In genomic region chr19:49488046-49488862, GRCh38 we compare ENCODE assay signal across 2 cellular contexts.
TF ChIP-seq lines count a peak whose summit lies in the region.

No MANE protein-coding gene starts in this region.

TF ChIP-seq in A549, 52 proteins besides CTCF, POLR2A, EP300 and RAD21:
- TF ChIP-seq JUN (IDR thresholded peaks at IDR 0.05) (peak in 1 of 2 experiments; percentile 32; a peak in 3 of 5 replicates), MYC (IDR thresholded peaks at IDR 0.05; ENCODE audit: borderline replicate concordance, low read length) (0 out of 2 replicates have a peak, but pooled peaks have one; percentile 5), CEBPB (IDR thresholded peaks at IDR 0.05) (no peak), HOXA7 (CRISPR knock-in tag; IDR thresholded peaks at IDR 0.05) (0 out of 2 replicates have a peak, but pooled peaks have one; percentile 2), ZFP36 (IDR thresholded peaks at IDR 0.05; ENCODE audit: borderline replicate concordance, partially characterized antibody) (no peak), TP53 (CRISPR knock-in tag; IDR thresholded peaks at IDR 0.05) (peak; percentile 37; the same call in 1 of the 2 replicates), KDM5A (IDR thresholded peaks at IDR 0.05) (no peak), RARB (CRISPR knock-in tag; IDR thresholded peaks at IDR 0.05) (peak; percentile 64; the same call in 1 of the 2 replicates)

TF ChIP-seq in K562, 482 proteins besides CTCF, POLR2A, EP300 and RAD21:
- TF ChIP-seq CHD1 (IDR thresholded peaks at IDR 0.05; ENCODE audit: low read length), result peak; percentile 62
- peak; percentile 42; the same call in 1 of the 2 replicates for TF ChIP-seq ZBTB7A (IDR thresholded peaks at IDR 0.05; ENCODE audit: borderline replicate concordance, control insufficient read depth, low read depth, low read length)
- TF ChIP-seq ZBTB17 (CRISPR knock-in tag; IDR thresholded peaks at IDR 0.05), result no peak
- TF ChIP-seq ZC3H8 (IDR thresholded peaks at IDR 0.05), result no peak
- no peak for TF ChIP-seq EP400 (IDR thresholded peaks at IDR 0.05)
- peak; percentile 72; the same call in 1 of the 2 replicates for TF ChIP-seq CBFB (CRISPR knock-in tag; IDR thresholded peaks at IDR 0.05)
- 0 out of 2 replicates have a peak, but pooled peaks have one; percentile 55 for TF ChIP-seq SP1 (CRISPR knock-in tag; IDR thresholded peaks at IDR 0.05)
- no peak for TF ChIP-seq ZNF57 (CRISPR knock-in tag; IDR thresholded peaks at IDR 0.05)
- no peak for TF ChIP-seq ZBTB1 (CRISPR knock-in tag; IDR thresholded peaks at IDR 0.05; ENCODE audit: borderline replicate concordance, low read depth)
- TF ChIP-seq RAD51 (IDR thresholded peaks at IDR 0.05; ENCODE audit: borderline replicate concordance, low read depth), result no peak
- peak; percentile 57; the same call in 1 of the 2 replicates for TF ChIP-seq ZNF395 (CRISPR knock-in tag; IDR thresholded peaks at IDR 0.05)
- TF ChIP-seq U2AF2 (optimal IDR thresholded peaks at IDR 0.05; ENCODE audit: low read depth, low read length), result no peak
- TF ChIP-seq ZBTB12 (CRISPR knock-in tag; IDR thresholded peaks at IDR 0.05), result no peak
- TF ChIP-seq BRD4 (IDR thresholded peaks at IDR 0.05), result 0 out of 2 replicates have a peak, but pooled peaks have one; percentile 10
- 0 out of 2 replicates have a peak, but pooled peaks have one; percentile 14 for TF ChIP-seq CREB1 (IDR thresholded peaks at IDR 0.05)
- no peak for TF ChIP-seq CREB1 (CRISPR knock-in tag; IDR thresholded peaks at IDR 0.05)
- no peak for TF ChIP-seq ATF3 (IDR thresholded peaks at IDR 0.05)
- TF ChIP-seq ATF3 (CRISPR knock-in tag; conservative IDR thresholded peaks at IDR 0.05), result 0 out of 2 replicates have a peak, but pooled peaks have one; percentile 9
- TF ChIP-seq SNRNP70 (optimal IDR thresholded peaks at IDR 0.05; ENCODE audit: low read depth, low read length), result peak; percentile 89
- no peak for TF ChIP-seq DDX20 (tag; IDR thresholded peaks at IDR 0.05; ENCODE audit: low read depth)
- TF ChIP-seq ATF1 (CRISPR knock-in tag; IDR thresholded peaks at IDR 0.05), result no peak
- TF ChIP-seq ATF1 (tag; IDR thresholded peaks at IDR 0.05), result no peak
- TF ChIP-seq KLF10 (CRISPR knock-in tag; IDR thresholded peaks at IDR 0.05), result 0 out of 2 replicates have a peak, but pooled peaks have one; percentile 54
- TF ChIP-seq MXI1 (IDR thresholded peaks at IDR 0.05; ENCODE audit: low read depth, low read length), result 0 out of 2 replicates have a peak, but pooled peaks have one; percentile 46
- TF ChIP-seq RCOR1 (IDR thresholded peaks at IDR 0.05; ENCODE audit: borderline replicate concordance in 1 of 2, low read depth in 2 of 2, low read length in 2 of 2), result no peak
- TF ChIP-seq MLLT1 (IDR thresholded peaks at IDR 0.05), result 0 out of 4 replicates have a peak, but pooled peaks of 1 of the 2 experiments have one; percentile 12
- peak in 1 of 2 experiments; percentile 6; a peak in 1 of 4 replicates for TF ChIP-seq SIN3A (IDR thresholded peaks at IDR 0.05; ENCODE audit: borderline replicate concordance in 2 of 2, control insufficient read depth in 1 of 2, low read depth in 2 of 2, low read length in 2 of 2)
- no peak for TF ChIP-seq FOXM1 (IDR thresholded peaks at IDR 0.05; ENCODE audit: low read depth)
- TF ChIP-seq FOXM1 (CRISPR knock-in tag; IDR thresholded peaks at IDR 0.05; ENCODE audit: low read depth), result 0 out of 2 replicates have a peak, but pooled peaks have one; percentile 29
- TF ChIP-seq RBBP5 (IDR thresholded peaks at IDR 0.05; ENCODE audit: borderline replicate concordance, insufficient read depth, low read length, poor library complexity, severe bottlenecking), result peak; percentile 3
- TF ChIP-seq GABPA (tag; conservative IDR thresholded peaks at IDR 0.05; ENCODE audit: low read depth), result no peak
- TF ChIP-seq TRIM25 (IDR thresholded peaks at IDR 0.05; ENCODE audit: borderline replicate concordance), result no peak
- TF ChIP-seq HNRNPL (IDR thresholded peaks at IDR 0.05; ENCODE audit: low read depth, low read length), result peak; percentile 30; the same call in 1 of the 2 replicates
